Comparison of ENCODE assay signal across 8 cellular contexts in genomic region chr12:111430418-111431353, GRCh38. TPM values are rescaled to one million over a fixed set of nuclear protein-coding genes. Genes with fewer than 3 reads are reported as not detected.
DNase-seq lines count a peak whose midpoint lies in the region; ATAC-seq and TF ChIP-seq lines count a peak whose summit lies in the region.

No MANE protein-coding gene starts in this region.

- BruUV-seq in Panc1 (replicated peaks; lab: Mats Ljungman, UMichigan), result no TSS peak

- no peaks in the 10 kb centered on the region for H3K9me3 ChIP-seq in Panc1 (ENCODE audit: control insufficient read depth, insufficient read depth, low read depth, low read length)
- H3K9me3 ChIP-seq in vagina, result no peaks in the 10 kb centered on the region
- no peaks in the 10 kb centered on the region for H3K9me3 ChIP-seq in aorta (ENCODE audit: control insufficient read depth, low read length)
- no peaks in the 10 kb centered on the region for H3K9me3 ChIP-seq in BE2C

- in situ Hi-C loops in Panc1 (cut with HindIII; ENCODE audit: low pct_unique_long_range_greater_than_20kb, low sequenced_read_pairs), result no loop called here

- H3K27ac Mint-ChIP-seq in activated naive CD8-positive, alpha-beta T cell treated with anti-CD3 and anti-CD28 coated beads for 36 hours, result peak overlapping the region; percentile 97
- peak overlapping the region in 2 of 3 experiments; percentile 35 to 65 for H3K27ac Mint-ChIP-seq in nephron

- peak; percentile 47 for DNase-seq in CD1c-positive myeloid dendritic cell (ENCODE audit: extremely low spot score)
- DNase-seq in Panc1 (ENCODE audit: low read depth, low spot score), result no peak
- DNase-seq in activated naive CD8-positive, alpha-beta T cell treated with anti-CD3 and anti-CD28 coated beads for 36 hours, result peak; percentile 83
- DNase-seq in vagina (ENCODE audit: extremely low spot score in 2 of 2), result no peak
- DNase-seq in NCI-H1436 (lab: John Stamatoyannopoulos, UW), result no peak
- no peak for DNase-seq in aorta
- DNase-seq in BE2C, result no peak

- H3K27ac ChIP-seq in Panc1 (ENCODE audit: low read length), result peak overlapping the region; percentile 52
- peak overlapping the region; percentile 46 for H3K27ac ChIP-seq in vagina
- no peak overlapping the region for H3K27ac ChIP-seq in aorta (ENCODE audit: low read depth in 1 of 2, low read length in 2 of 2)

- 65% methylated on average over 16 to 17 of the region's 17 CpGs for WGBS in aorta, 2 donors

- no peak for TF ChIP-seq CTCF in Panc1 (IDR thresholded peaks at IDR 0.05)
- TF ChIP-seq CTCF in nephron (IDR thresholded peaks at IDR 0.05; ENCODE audit: unreplicated experiment in 3 of 3), result no peak
- TF ChIP-seq CTCF in vagina (IDR thresholded peaks at IDR 0.05), result no peak
- TF ChIP-seq CTCF in BE2C (IDR thresholded peaks at IDR 0.05; ENCODE audit: low read depth, low read length), result no peak

- POLR2A ChIA-PET in Panc1 (lab: Charles Lee), result no interaction called here

- H3K4me3 ChIP-seq in Panc1 (ENCODE audit: low read depth in 2 of 2, low read length in 2 of 2), result no peak overlapping the region
- no peak overlapping the region for H3K4me3 ChIP-seq in vagina
- H3K4me3 ChIP-seq in aorta (ENCODE audit: low read length in 2 of 2), result no peak overlapping the region
- H3K4me3 ChIP-seq in BE2C (ENCODE audit: low read depth, low read length), result no peak overlapping the region

- ATAC-seq in Panc1, result no peak
- no peak for ATAC-seq in aorta (ENCODE audit: low FRiP score)

- H3K27me3 ChIP-seq in Panc1 (ENCODE audit: control insufficient read depth, insufficient read depth, low read length) (no peaks in the 10 kb centered on the region), vagina (no peaks in the 10 kb centered on the region), aorta (ENCODE audit: control insufficient read depth in 1 of 2, insufficient read depth in 2 of 2, low read length in 1 of 2) (no peaks in the 10 kb centered on the region), BE2C (no peaks in the 10 kb centered on the region)

- H3K4me1 ChIP-seq in Panc1 (ENCODE audit: control insufficient read depth, insufficient read depth, low read length) (peaks cover 55% of the 10 kb centered on the region), vagina (peaks cover 81% of the 10 kb centered on the region), aorta (ENCODE audit: control insufficient read depth in 1 of 2, insufficient read depth in 2 of 2, low read length in 2 of 2) (no peaks in the 10 kb centered on the region), BE2C (peaks cover 15% of the 10 kb centered on the region)

- TF ChIP-seq POLR2A in vagina (IDR thresholded peaks at IDR 0.05), result no peak

- no peaks in the 10 kb centered on the region for H3K27me3 Mint-ChIP-seq in activated naive CD8-positive, alpha-beta T cell treated with anti-CD3 and anti-CD28 coated beads for 36 hours
- no peaks in the 10 kb centered on the region for H3K27me3 Mint-ChIP-seq in nephron (ENCODE audit: low read depth)

- peaks cover 44% of the 10 kb centered on the region for H3K36me3 Mint-ChIP-seq in activated naive CD8-positive, alpha-beta T cell treated with anti-CD3 and anti-CD28 coated beads for 36 hours
- no peaks in the 10 kb centered on the region for H3K36me3 Mint-ChIP-seq in nephron (ENCODE audit: low read depth)

- H3K9me3 Mint-ChIP-seq in activated naive CD8-positive, alpha-beta T cell treated with anti-CD3 and anti-CD28 coated beads for 36 hours, result no peaks in the 10 kb centered on the region
- no peaks in the 10 kb centered on the region for H3K9me3 Mint-ChIP-seq in nephron

- no peaks in the 10 kb centered on the region for H3K36me3 ChIP-seq in Panc1 (ENCODE audit: control insufficient read depth, insufficient read depth, low read length)
- H3K36me3 ChIP-seq in vagina, result no peaks in the 10 kb centered on the region
- H3K36me3 ChIP-seq in aorta (ENCODE audit: control insufficient read depth in 1 of 2, insufficient read depth in 2 of 2, low read length in 1 of 2), result no peaks in the 10 kb centered on the region
- no peaks in the 10 kb centered on the region; the same call in 1 of the 2 replicates for H3K36me3 ChIP-seq in BE2C

- H3K4me1 Mint-ChIP-seq in activated naive CD8-positive, alpha-beta T cell treated with anti-CD3 and anti-CD28 coated beads for 36 hours, result peaks cover 82% of the 10 kb centered on the region
- peaks cover 25% of the 10 kb centered on the region for H3K4me1 Mint-ChIP-seq in nephron

- CTCF ChIA-PET in Panc1 (lab: Charles Lee), result interaction anchor here (0.5 to 1.2 kb wide), 2 partner anchors 34 to 294 kb away, joined by 3 to 6 read pairs; no protein-coding TSS in a partner anchor

- intact Hi-C loops in Panc1 (cut with micrococcal nuclease; ENCODE audit: unreplicated experiment), result no loop called here
- intact Hi-C loops in vagina (cut with DNase I), result no loop called here
- intact Hi-C loops in aorta (cut with DNase I), result no loop called here

- peak overlapping the region; percentile 73 for H3K4me3 Mint-ChIP-seq in activated naive CD8-positive, alpha-beta T cell treated with anti-CD3 and anti-CD28 coated beads for 36 hours
- no peak overlapping the region for H3K4me3 Mint-ChIP-seq in nephron

RNA-seq across cellular contexts. Expression of gene SH2B3, which starts 25.0 kb away (rescaled TPM):
- total RNA-seq in Panc1 (2021; ENCODE audit: unreplicated experiment) (39.6 TPM), vagina (24.1 TPM), aorta (10 to 100 TPM; 34.4 to 45.5 TPM)
- 25.5 TPM for polyA plus RNA-seq in Panc1 (2012; ENCODE audit: insufficient read length)
- 10 to 100 TPM; 58.5 to 59.4 TPM for total RNA-seq in activated naive CD8-positive, alpha-beta T cell treated with anti-CD3 and anti-CD28 coated beads for 36 hours
- polyA plus RNA-seq in aorta, result 10 to 100 TPM; 11.4 to 12.6 TPM
- polyA plus RNA-seq in BE2C (2012; ENCODE audit: insufficient read depth, insufficient read length, low read depth), result 42.9 TPM

Comparison
In these comparisons a context has a peak if more than half of its experiments do, and no peak if none do; other contexts are left out.
1. DNase-seq: peak in CD1c-positive myeloid dendritic cell (single experiment) and activated naive CD8-positive, alpha-beta T cell treated with anti-CD3 and anti-CD28 coated beads for 36 hours (single experiment); none in Panc1 (single experiment), vagina (0 of 2), NCI-H1436 (single experiment), aorta (0 of 2) and BE2C (single experiment).
2. H3K27ac ChIP-seq: peak in Panc1 (single experiment) and vagina (single experiment); none in aorta (0 of 2).